Comparison of ENCODE assay signal across 8 cellular contexts in genomic region chr7:148932-149855, GRCh38. TPM values are rescaled to one million over a fixed set of nuclear protein-coding genes. Genes with fewer than 3 reads are reported as not detected.
DNase-seq lines count a peak whose midpoint lies in the region; ATAC-seq and TF ChIP-seq lines count a peak whose summit lies in the region.

No MANE protein-coding gene starts in this region.

- H3K27ac Mint-ChIP-seq in GM23338 = peak overlapping the region; percentile 100
- H3K27ac Mint-ChIP-seq in activated T-helper 2 cell treated with anti-CD3 and anti-CD28 coated beads, Interferon-gamma antibody, Interleukin-2, Interleukin-4, amounts not matched to agents 10 μg/mL and 5 μg/mL and 100 μg/mL, durations not matched to agents 14 hours and 24 hours and 36 hours = peak overlapping the region; percentile 100
- H3K27ac Mint-ChIP-seq in naive thymus-derived CD8-positive, alpha-beta T cell = peak overlapping the region; percentile 93 to 100 (median 99)
- H3K27ac Mint-ChIP-seq in stimulated activated naive B cell treated with anti-CD40 and anti-IgM and Interleukin-4, amounts not matched to agents 10 μg/mL and 1 μg/mL and 100 μg/mL, for 72 hours = peak overlapping the region; percentile 97

- 0 out of 4 replicates have a peak, but pooled peaks of 1 of the 2 experiments have one; percentile 5 for TF ChIP-seq CTCF in GM23338 (conservative IDR thresholded peaks at IDR 0.05; ENCODE audit: low read depth in 2 of 2)
- no peak for TF ChIP-seq CTCF in fibroblast of mammary gland (conservative IDR thresholded peaks at IDR 0.05; ENCODE audit: control insufficient read depth, insufficient read depth, low read depth, low read length)

- H3K79me2 ChIP-seq in GM23338 (replicated peaks; ENCODE audit: insufficient read depth) = 0 out of 2 replicates have a peak, but pooled peaks cover 9% of the 10 kb centered on the region

- H3K27me3 ChIP-seq in GM23338 (ENCODE audit: insufficient read depth) = no peaks in the 10 kb centered on the region

- peaks cover 3% of the 10 kb centered on the region; the same call in 1 of the 2 replicates for H3K4me1 ChIP-seq in GM23338 (ENCODE audit: insufficient read depth)

- H3K4me1 Mint-ChIP-seq in GM23338 = peaks cover 11% of the 10 kb centered on the region
- peaks cover 15% of the 10 kb centered on the region for H3K4me1 Mint-ChIP-seq in activated T-helper 2 cell treated with anti-CD3 and anti-CD28 coated beads, Interferon-gamma antibody, Interleukin-2, Interleukin-4, amounts not matched to agents 10 μg/mL and 5 μg/mL and 100 μg/mL, durations not matched to agents 14 hours and 24 hours and 36 hours (ENCODE audit: low read depth)
- peaks cover 10 to 29% (median 18%) of the 10 kb centered on the region in 4 donors for H3K4me1 Mint-ChIP-seq in naive thymus-derived CD8-positive, alpha-beta T cell
- H3K4me1 Mint-ChIP-seq in stimulated activated naive B cell treated with anti-CD40 and anti-IgM and Interleukin-4, amounts not matched to agents 10 μg/mL and 1 μg/mL and 100 μg/mL, for 72 hours = peaks cover 23 to 34% of the 10 kb centered on the region in 2 donors

- peak overlapping the region; percentile 92 for H3K27ac ChIP-seq in GM23338 (ENCODE audit: low read depth)

- H3K4me3 ChIP-seq in GM23338 = peak overlapping the region; percentile 47
- H3K4me3 ChIP-seq in fibroblast of mammary gland (ENCODE audit: control insufficient read depth, low read depth, low read length) = peak overlapping the region; percentile 74

- H3K36me3 Mint-ChIP-seq in GM23338 (ENCODE audit: low read depth) = peaks cover 27% of the 10 kb centered on the region
- no peaks in the 10 kb centered on the region for H3K36me3 Mint-ChIP-seq in activated T-helper 2 cell treated with anti-CD3 and anti-CD28 coated beads, Interferon-gamma antibody, Interleukin-2, Interleukin-4, amounts not matched to agents 10 μg/mL and 5 μg/mL and 100 μg/mL, durations not matched to agents 14 hours and 24 hours and 36 hours (ENCODE audit: low read depth)
- H3K36me3 Mint-ChIP-seq in naive thymus-derived CD8-positive, alpha-beta T cell = peaks cover 0 to 13% (median 4%) of the 10 kb centered on the region in 3 donors
- peaks cover 11 to 29% of the 10 kb centered on the region in 2 donors for H3K36me3 Mint-ChIP-seq in stimulated activated naive B cell treated with anti-CD40 and anti-IgM and Interleukin-4, amounts not matched to agents 10 μg/mL and 1 μg/mL and 100 μg/mL, for 72 hours

- peak overlapping the region; percentile 71 for H3K4me2 ChIP-seq in GM23338

- intact Hi-C loops in activated T-helper 2 cell treated with anti-CD3 and anti-CD28 coated beads, Interferon-gamma antibody, Interleukin-2, Interleukin-4, amounts not matched to agents 10 μg/mL and 5 μg/mL and 100 μg/mL, durations not matched to agents 14 hours and 24 hours and 36 hours (cut with micrococcal nuclease) = no loop called here

- H3K4me3 Mint-ChIP-seq in GM23338 = peak overlapping the region; percentile 91
- H3K4me3 Mint-ChIP-seq in activated T-helper 2 cell treated with anti-CD3 and anti-CD28 coated beads, Interferon-gamma antibody, Interleukin-2, Interleukin-4, amounts not matched to agents 10 μg/mL and 5 μg/mL and 100 μg/mL, durations not matched to agents 14 hours and 24 hours and 36 hours (ENCODE audit: low read depth) = peak overlapping the region; percentile 90
- H3K4me3 Mint-ChIP-seq in naive thymus-derived CD8-positive, alpha-beta T cell = peak overlapping the region; percentile 84 to 94 (median 90)
- H3K4me3 Mint-ChIP-seq in stimulated activated naive B cell treated with anti-CD40 and anti-IgM and Interleukin-4, amounts not matched to agents 10 μg/mL and 1 μg/mL and 100 μg/mL, for 72 hours = peak overlapping the region; percentile 86 to 87

- peaks cover 4% of the 10 kb centered on the region; the same call in 2 of the 3 replicates for H3K9me3 Mint-ChIP-seq in GM23338
- no peaks in the 10 kb centered on the region for H3K9me3 Mint-ChIP-seq in activated T-helper 2 cell treated with anti-CD3 and anti-CD28 coated beads, Interferon-gamma antibody, Interleukin-2, Interleukin-4, amounts not matched to agents 10 μg/mL and 5 μg/mL and 100 μg/mL, durations not matched to agents 14 hours and 24 hours and 36 hours
- H3K9me3 Mint-ChIP-seq in naive thymus-derived CD8-positive, alpha-beta T cell = no peaks in the 10 kb centered on the region
- H3K9me3 Mint-ChIP-seq in stimulated activated naive B cell treated with anti-CD40 and anti-IgM and Interleukin-4, amounts not matched to agents 10 μg/mL and 1 μg/mL and 100 μg/mL, for 72 hours = peaks cover 0 to 2% of the 10 kb centered on the region in 2 donors

- H3K9me2 ChIP-seq in GM23338 (ENCODE audit: insufficient read depth) = peaks cover 13% of the 10 kb centered on the region

- POLR2A ChIA-PET in naive thymus-derived CD8-positive, alpha-beta T cell (lab: Charles Lee) = interaction anchor here (0.6 to 1.3 kb wide), 3 partner anchors 19 to 727 kb away, joined by 3 to 4 read pairs (median 3); partner anchors contain the start of gene GET4

- H4K20me1 ChIP-seq in GM23338 (replicated peaks; ENCODE audit: insufficient read depth) = no peaks in the 10 kb centered on the region

- DNase-seq in EH (ENCODE audit: low read depth) (peak; percentile 100), GM23338 (ENCODE audit: low spot score) (peak; percentile 97), Kasumi-1 (lab: John Stamatoyannopoulos, UW) (peak; percentile 87 to 93), RPMI8226 (peak; percentile 97), fibroblast of mammary gland (ENCODE audit: low read depth) (peak; percentile 99)
- DNase-seq in activated T-helper 2 cell treated with anti-CD3 and anti-CD28 coated beads, Interferon-gamma antibody, Interleukin-2, Interleukin-4, amounts not matched to agents 10 μg/mL and 5 μg/mL and 100 μg/mL, durations not matched to agents 14 hours and 24 hours and 36 hours (ENCODE audit: low spot score) = peak; percentile 97
- peak; percentile 93 to 99 (median 98) for DNase-seq in naive thymus-derived CD8-positive, alpha-beta T cell
- DNase-seq in stimulated activated naive B cell treated with anti-CD40 and anti-IgM and Interleukin-4, amounts not matched to agents 10 μg/mL and 1 μg/mL and 100 μg/mL, for 72 hours = peak; percentile 98

- ATAC-seq in GM23338 = peak; percentile 91
- ATAC-seq in naive thymus-derived CD8-positive, alpha-beta T cell = peak; percentile 96
- peak; percentile 97 to 98 for ATAC-seq in stimulated activated naive B cell treated with anti-CD40 and anti-IgM and Interleukin-4, amounts not matched to agents 10 μg/mL and 1 μg/mL and 100 μg/mL, for 72 hours (replicated peaks)

- peak overlapping the region; percentile 67; the same call in 1 of the 2 replicates for H2AFZ ChIP-seq in GM23338

- peaks cover 6% of the 10 kb centered on the region; the same call in 1 of the 2 replicates for H3F3A ChIP-seq in GM23338 (replicated peaks; ENCODE audit: low read depth)

- H3K27me3 Mint-ChIP-seq in GM23338 (ENCODE audit: insufficient read depth, low read depth, poor library complexity) = peaks cover 15% of the 10 kb centered on the region
- H3K27me3 Mint-ChIP-seq in activated T-helper 2 cell treated with anti-CD3 and anti-CD28 coated beads, Interferon-gamma antibody, Interleukin-2, Interleukin-4, amounts not matched to agents 10 μg/mL and 5 μg/mL and 100 μg/mL, durations not matched to agents 14 hours and 24 hours and 36 hours (ENCODE audit: low read depth) = peaks cover 2% of the 10 kb centered on the region
- peaks cover 0 to 3% (median 0%) of the 10 kb centered on the region in 5 donors for H3K27me3 Mint-ChIP-seq in naive thymus-derived CD8-positive, alpha-beta T cell
- H3K27me3 Mint-ChIP-seq in stimulated activated naive B cell treated with anti-CD40 and anti-IgM and Interleukin-4, amounts not matched to agents 10 μg/mL and 1 μg/mL and 100 μg/mL, for 72 hours = no peaks in the 10 kb centered on the region

- H3K36me3 ChIP-seq in GM23338 (ENCODE audit: insufficient read depth) = no peaks in the 10 kb centered on the region

TF ChIP-seq in GM23338, 12 proteins besides CTCF, POLR2A, EP300 and RAD21 (continues in another document):
- no peak for TF ChIP-seq STAT1 (IDR thresholded peaks at IDR 0.05; ENCODE audit: unreplicated experiment)
- TF ChIP-seq CREB1 (CRISPR knock-in tag; IDR thresholded peaks at IDR 0.05; ENCODE audit: low read depth) = peak; percentile 63
- no peak for TF ChIP-seq REST (IDR thresholded peaks at IDR 0.05; ENCODE audit: unreplicated experiment)
- peak; percentile 72 for TF ChIP-seq POLR2AphosphoS5 (IDR thresholded peaks at IDR 0.05; ENCODE audit: low read depth)
- no peak for TF ChIP-seq ZNF114 (CRISPR knock-in tag; IDR thresholded peaks at IDR 0.05)
- TF ChIP-seq ZNF331 (CRISPR knock-in tag; IDR thresholded peaks at IDR 0.05; ENCODE audit: low read depth) = no peak

RNA-seq across cellular contexts. Expression of gene FAM20C, which starts 43.2 kb away (rescaled TPM):
- 24.8 and 26.8 TPM in 2 replicates for total RNA-seq in GM23338 (2014; rRNA removed; shearing (Covaris generic))
- 7.6 and 8.0 TPM in 2 replicates for polyA plus RNA-seq in GM23338 (2016; fragmentation: Nextera tagmentation; extraction: Ambion mirVana)
- total RNA-seq in activated T-helper 2 cell treated with anti-CD3 and anti-CD28 coated beads, Interferon-gamma antibody, Interleukin-2, Interleukin-4, amounts not matched to agents 10 μg/mL and 5 μg/mL and 100 μg/mL, durations not matched to agents 14 hours and 24 hours and 36 hours = 0.74 and 1.3 TPM in 2 replicates
- total RNA-seq in naive thymus-derived CD8-positive, alpha-beta T cell = under 1 TPM; 0.60 to 0.66 TPM
- not detected for polyA plus RNA-seq in naive thymus-derived CD8-positive, alpha-beta T cell

Comparison
In these comparisons a context has a peak if more than half of its experiments do, and no peak if none do; other contexts are left out.
1. Peak in every context shown above with its lines: DNase-seq, ATAC-seq, H3K4me3 ChIP-seq and H3K27ac ChIP-seq.
2. RNA of gene FAM20C, which starts 43.2 kb away (total RNA-seq): 24.8 to 26.8 TPM in GM23338; 0.74 to 1.3 TPM in activated T-helper 2 cell treated with anti-CD3 and anti-CD28 coated beads, Interferon-gamma antibody, Interleukin-2, Interleukin-4, amounts not matched to agents 10 μg/mL and 5 μg/mL and 100 μg/mL, durations not matched to agents 14 hours and 24 hours and 36 hours and 0.60 to 0.66 TPM in naive thymus-derived CD8-positive, alpha-beta T cell; every median in the first group is over 10 times any median in the second.